9 cellular contexts compared by ENCODE assay signal in genomic region chrX:3549442-3549875, GRCh38.
DNase-seq lines count a peak whose midpoint lies in the region; ATAC-seq and TF ChIP-seq lines count a peak whose summit lies in the region.
"Had no signal": no experiment of that assay in that cellular context is flagged by ENCODE, and none has a peak within 500 bp of the region (broad histone marks: within the 10 kb centered on the region; RNA-seq: fewer than 3 reads in every experiment).

No MANE protein-coding gene starts in this region.

- intact Hi-C loops in ascending aorta (cut with DNase I): no loop called here

- no peaks in the 10 kb centered on the region for H3K4me1 ChIP-seq in ascending aorta

- no peaks in the 10 kb centered on the region for H3K36me3 Mint-ChIP-seq in stimulated activated effector memory CD8-positive, alpha-beta T cell treated with anti-CD3 and anti-CD28 coated beads, Interleukin-12 subunit alpha, Interleukin-12 subunit beta, amount 100 ng/mL, for 72 hours

- H3K9me3 Mint-ChIP-seq in stimulated activated effector memory CD8-positive, alpha-beta T cell treated with anti-CD3 and anti-CD28 coated beads, Interleukin-12 subunit alpha, Interleukin-12 subunit beta, amount 100 ng/mL, for 72 hours: no peaks in the 10 kb centered on the region

- no peak overlapping the region for H3K27ac Mint-ChIP-seq in stimulated activated effector memory CD8-positive, alpha-beta T cell treated with anti-CD3 and anti-CD28 coated beads, Interleukin-12 subunit alpha, Interleukin-12 subunit beta, amount 100 ng/mL, for 72 hours

- no peaks in the 10 kb centered on the region for H3K27me3 ChIP-seq in ascending aorta

- no peaks in the 10 kb centered on the region for H3K36me3 ChIP-seq in ascending aorta

- DNase-seq in AG20443 (ENCODE audit: low spot score) (peak; percentile 39), HuH-7 (ENCODE audit: low spot score) (peak; percentile 5), ascending aorta (ENCODE audit: low spot score in 2 of 2) (no peak), lung microvascular endothelial cell (ENCODE audit: low read depth in 2 of 2) (peak; percentile 1 to 2), 8988T (no peak), putamen (ENCODE audit: low spot score) (no peak)
- no peak for DNase-seq in stimulated activated effector memory CD8-positive, alpha-beta T cell treated with anti-CD3 and anti-CD28 coated beads, Interleukin-12 subunit alpha, Interleukin-12 subunit beta, amount 100 ng/mL, for 72 hours (ENCODE audit: low spot score in 2 of 2)
- DNase-seq: KG1 had no signal

- H3K4me1 Mint-ChIP-seq in stimulated activated effector memory CD8-positive, alpha-beta T cell treated with anti-CD3 and anti-CD28 coated beads, Interleukin-12 subunit alpha, Interleukin-12 subunit beta, amount 100 ng/mL, for 72 hours: no peaks in the 10 kb centered on the region

- H3K27ac ChIP-seq in ascending aorta: no peak overlapping the region

- no peak for TF ChIP-seq CTCF in ascending aorta (IDR thresholded peaks at IDR 0.05)

- H3K4me3 ChIP-seq in ascending aorta: peak overlapping the region; percentile 16 to 49

- H3K4me3 Mint-ChIP-seq in stimulated activated effector memory CD8-positive, alpha-beta T cell treated with anti-CD3 and anti-CD28 coated beads, Interleukin-12 subunit alpha, Interleukin-12 subunit beta, amount 100 ng/mL, for 72 hours: no peak overlapping the region

- no peaks in the 10 kb centered on the region for H3K9me3 ChIP-seq in ascending aorta

- no peak for ATAC-seq in stimulated activated effector memory CD8-positive, alpha-beta T cell treated with anti-CD3 and anti-CD28 coated beads, Interleukin-12 subunit alpha, Interleukin-12 subunit beta, amount 100 ng/mL, for 72 hours
- no peak for ATAC-seq in HG03025 (IDR thresholded peaks at IDR 0.05; ENCODE audit: low FRiP score, unreplicated experiment)

Comparison
In these comparisons a context has a peak if more than half of its experiments do, and no peak if none do; other contexts are left out.
1. DNase-seq: peak in AG20443 (single experiment), HuH-7 (single experiment) and lung microvascular endothelial cell (2 of 2); none in ascending aorta (0 of 2), 8988T (single experiment), stimulated activated effector memory CD8-positive, alpha-beta T cell treated with anti-CD3 and anti-CD28 coated beads, Interleukin-12 subunit alpha, Interleukin-12 subunit beta, amount 100 ng/mL, for 72 hours (0 of 2) and putamen (single experiment).